In genomic region chr18:13501896-13502295, GRCh38 we compare ENCODE assay signal across 8 cellular contexts.
DNase-seq lines count a peak whose midpoint lies in the region; ATAC-seq and TF ChIP-seq lines count a peak whose summit lies in the region.

No MANE protein-coding gene starts in this region.

- H3K36me3 Mint-ChIP-seq in CD4-positive, CD25-positive, alpha-beta regulatory T cell = peaks cover 33% of the 10 kb centered on the region

- H3K9me3 Mint-ChIP-seq in CD4-positive, CD25-positive, alpha-beta regulatory T cell = peaks cover 0 to 5% (median 0%) of the 10 kb centered on the region in 7 donors

- peaks cover 25 to 61% (median 37%) of the 10 kb centered on the region in 4 donors for H3K4me1 Mint-ChIP-seq in CD4-positive, CD25-positive, alpha-beta regulatory T cell

- 69 to 79% methylated on average over 8 of the region's 8 CpGs for WGBS in ectodermal cell, 2 experiments
- WGBS in thyroid gland, 2 donors = 39% methylated on average over 8 of the region's 8 CpGs

- H3K4me1 ChIP-seq in CD4-positive, CD25-positive, alpha-beta regulatory T cell (ENCODE audit: control insufficient read depth, insufficient read depth, low read length, poor library complexity, severe bottlenecking) = peaks cover 27% of the 10 kb centered on the region
- H3K4me1 ChIP-seq in ectodermal cell (ENCODE audit: control insufficient read depth, insufficient read depth, low read length) (peaks cover 11% of the 10 kb centered on the region), thyroid gland (peaks cover 16 to 28% of the 10 kb centered on the region in 2 donors), mucosa of descending colon (ENCODE audit: low read depth) (no peaks in the 10 kb centered on the region)

- no peak for TF ChIP-seq CTCF in thyroid gland (IDR thresholded peaks at IDR 0.05)
- TF ChIP-seq CTCF in mucosa of descending colon (IDR thresholded peaks at IDR 0.05) = no peak

- H3K27ac ChIP-seq in CD4-positive, CD25-positive, alpha-beta regulatory T cell (ENCODE audit: insufficient read depth, low read length, poor library complexity, severe bottlenecking) = no peak overlapping the region
- H3K27ac ChIP-seq in ectodermal cell (ENCODE audit: insufficient read depth, low read depth, low read length, poor library complexity, severe bottlenecking) (peak overlapping the region; percentile 8), thyroid gland (peak overlapping the region in 1 of 3 donors; percentile 74)

- intact Hi-C loops in thyroid gland (cut with DNase I) (no loop called here), mucosa of descending colon (cut with DNase I, micrococcal nuclease) (no loop called here)

- ATAC-seq in CD4-positive, CD25-positive, alpha-beta regulatory T cell (ENCODE audit: low read depth in 2 of 2) = peak; percentile 76 to 77
- ATAC-seq in GM19328 (IDR thresholded peaks at IDR 0.05; ENCODE audit: unreplicated experiment) (peak; percentile 83), HG03342 (IDR thresholded peaks at IDR 0.05; ENCODE audit: unreplicated experiment) (peak; percentile 95), mucosa of descending colon (no peak)

- DNase-seq in CD4-positive, CD25-positive, alpha-beta regulatory T cell = peak in 2 of 3 donors; percentile 41 to 91
- DNase-seq in thyroid gland (peak; percentile 52 to 68), NCI-H1092 (lab: John Stamatoyannopoulos, UW) (no peak), mucosa of descending colon (no peak), GDM1 (lab: John Stamatoyannopoulos, UW) (no peak)

- TF ChIP-seq POLR2A in thyroid gland (IDR thresholded peaks at IDR 0.05) = no peak

- H3K9me3 ChIP-seq in CD4-positive, CD25-positive, alpha-beta regulatory T cell (ENCODE audit: control insufficient read depth in 2 of 2, low read length in 2 of 2) = no peaks in the 10 kb centered on the region
- no peaks in the 10 kb centered on the region for H3K9me3 ChIP-seq in ectodermal cell (ENCODE audit: control insufficient read depth, low read length)
- H3K9me3 ChIP-seq in thyroid gland = no peaks in the 10 kb centered on the region
- no peaks in the 10 kb centered on the region for H3K9me3 ChIP-seq in mucosa of descending colon

- peak overlapping the region in 2 of 4 donors; percentile 78 to 79 for H3K4me3 Mint-ChIP-seq in CD4-positive, CD25-positive, alpha-beta regulatory T cell

- H3K27me3 Mint-ChIP-seq in CD4-positive, CD25-positive, alpha-beta regulatory T cell = no peaks in the 10 kb centered on the region

- H3K27me3 ChIP-seq in CD4-positive, CD25-positive, alpha-beta regulatory T cell (ENCODE audit: control insufficient read depth, insufficient read depth, low read length) = no peaks in the 10 kb centered on the region
- H3K27me3 ChIP-seq in ectodermal cell (ENCODE audit: control insufficient read depth, insufficient read depth, low read length, poor library complexity, severe bottlenecking) (peaks cover 5% of the 10 kb centered on the region), thyroid gland (no peaks in the 10 kb centered on the region)

- peak overlapping the region; percentile 63 to 92 (median 92) for H3K27ac Mint-ChIP-seq in CD4-positive, CD25-positive, alpha-beta regulatory T cell

- peaks cover 36% of the 10 kb centered on the region for H3K36me3 ChIP-seq in CD4-positive, CD25-positive, alpha-beta regulatory T cell (ENCODE audit: control insufficient read depth, insufficient read depth, low read length)
- H3K36me3 ChIP-seq in ectodermal cell (ENCODE audit: control insufficient read depth, insufficient read depth, low read length) (no peaks in the 10 kb centered on the region), thyroid gland (no peaks in the 10 kb centered on the region), mucosa of descending colon (ENCODE audit: low read depth) (no peaks in the 10 kb centered on the region)

- peak overlapping the region; percentile 58 for H3K4me3 ChIP-seq in CD4-positive, CD25-positive, alpha-beta regulatory T cell (ENCODE audit: low read depth, low read length)
- H3K4me3 ChIP-seq in ectodermal cell (ENCODE audit: insufficient read depth, low read depth, low read length) (no peak overlapping the region), thyroid gland (replicated peaks in 1 of 3) (no peak overlapping the region), mucosa of descending colon (no peak overlapping the region)

Comparison
In these comparisons a context has a peak if more than half of its experiments do, and no peak if none do; other contexts are left out.
1. DNase-seq: peak in CD4-positive, CD25-positive, alpha-beta regulatory T cell (2 of 3) and thyroid gland (2 of 2); none in NCI-H1092 (single experiment), mucosa of descending colon (0 of 3) and GDM1 (single experiment).